ENCODE assay signal across 33 cellular contexts in genomic region chr19:23804676-23805075, GRCh38.
"Had no signal": no experiment of that assay in that cellular context is flagged by ENCODE, and none has a peak within 500 bp of the region (broad histone marks: within the 10 kb centered on the region; RNA-seq: fewer than 3 reads in every experiment).

No MANE protein-coding gene starts in this region.

- DNase-seq: activated CD4-positive, alpha-beta memory T cell treated with anti-CD3 and anti-CD28 coated beads for 36 hours; activated CD4-positive, alpha-beta T cell treated with anti-CD3 and anti-CD28 coated beads for 4 hours; activated CD4-positive, alpha-beta T cell treated with anti-CD3 and anti-CD28 coated beads, Interleukin-2, amount 50 U/mL, for 1 hour; activated CD4-positive, CD25-positive, alpha-beta regulatory T cell treated with anti-CD3 and anti-CD28 coated beads, Interleukin-2, amount 50 U/mL, for 72 hours; activated CD8-positive, alpha-beta memory T cell treated with anti-CD3 and anti-CD28 coated beads, Interleukin-2, amount 50 U/mL, for 4 hours; activated gamma-delta T cell treated with Interleukin-2 at 50 U/mL for 16 hours; activated naive CD4-positive, alpha-beta T cell treated with anti-CD3 and anti-CD28 coated beads for 36 hours; activated T-cell treated with anti-CD3 and anti-CD28 coated beads for 4 hours; activated T-cell treated with anti-CD3 and anti-CD28 coated beads, Interleukin-2, amount 50 U/mL, for 4 hours; adrenal gland; body of pancreas; IMR-90; NCI-H1092 treated with DMSO at 0.1 percent for 48 hours; NCI-H146; NCI-H187; NCI-H2081 treated with DMSO at 0.1 percent for 48 hours; NCI-H2171 treated with DMSO at 0.1 percent for 48 hours; NCI-H2227 treated with DMSO at 0.1 percent for 48 hours; NCI-H446; NCI-H510A treated with DMSO at 0.1 percent for 48 hours; NCI-H526 treated with DMSO at 0.1 percent for 48 hours; NK-92 treated with Interleukin-12 subunit alpha and Interleukin-12 subunit beta, amount 100 ng/mL, for 24 hours; PC-3; Peyer's patch; SIG-M5 had no signal

- H3K27ac Mint-ChIP-seq: activated CD4-positive, alpha-beta memory T cell treated with anti-CD3 and anti-CD28 coated beads for 36 hours; activated naive CD4-positive, alpha-beta T cell treated with anti-CD3 and anti-CD28 coated beads for 36 hours; activated naive CD4-positive, alpha-beta T cell treated with anti-CD3 and anti-CD28 coated beads, Interleukin-2, amount 50 U/mL, for 72 hours; activated T-helper 1 cell treated with anti-CD3 and anti-CD28 coated beads, Interleukin-12 subunit alpha, Interleukin-12 subunit beta, Interleukin-2, Interleukin-4 antibody, amounts not matched to agents 30 ng/mL and 10 ng/mL and 1 ng/mL, durations not matched to agents 14 hours and 24 hours and 36 hours; T-helper 1 cell treated with Interleukin-12 subunit alpha and Interleukin-12 subunit beta and Interleukin-4 antibody, amounts not matched to agents 30 μg/mL and 1 μg/mL, for 36 hours; T-helper 2 cell treated with Interferon-gamma antibody and Interleukin-4, amounts not matched to agents 5 μg/mL and 100 μg/mL, for 36 hours had no signal

- H3K4me3 Mint-ChIP-seq: activated CD4-positive, alpha-beta memory T cell treated with anti-CD3 and anti-CD28 coated beads for 36 hours; activated naive CD4-positive, alpha-beta T cell treated with anti-CD3 and anti-CD28 coated beads for 36 hours; activated T-cell treated with anti-CD3 and anti-CD28 coated beads, Interleukin-2, amount 50 U/mL, for 4 hours; activated T-helper 1 cell treated with anti-CD3 and anti-CD28 coated beads, Interleukin-12 subunit alpha, Interleukin-12 subunit beta, Interleukin-2, Interleukin-4 antibody, amounts not matched to agents 30 ng/mL and 10 ng/mL and 1 ng/mL, durations not matched to agents 14 hours and 24 hours and 36 hours; T-helper 1 cell treated with Interleukin-12 subunit alpha and Interleukin-12 subunit beta and Interleukin-4 antibody, amounts not matched to agents 30 μg/mL and 1 μg/mL, for 36 hours; T-helper 2 cell treated with Interferon-gamma antibody and Interleukin-4, amounts not matched to agents 5 μg/mL and 100 μg/mL, for 36 hours had no signal

- H3K27ac ChIP-seq: adrenal gland, body of pancreas, breast epithelium, Peyer's patch, RWPE1 had no signal

- H3K27me3 ChIP-seq: adrenal gland, body of pancreas, breast epithelium, Peyer's patch had no signal

- H3K36me3 ChIP-seq: adrenal gland, breast epithelium, Peyer's patch had no signal

- H3K4me1 ChIP-seq: body of pancreas, breast epithelium, Peyer's patch had no signal

- H3K9me3 Mint-ChIP-seq: activated naive CD4-positive, alpha-beta T cell treated with anti-CD3 and anti-CD28 coated beads, Interleukin-2, amount 50 U/mL, for 72 hours; activated T-cell treated with anti-CD3 and anti-CD28 coated beads, Interleukin-2, amount 50 U/mL, for 4 hours had no signal

- H3K9me3 ChIP-seq: adrenal gland, body of pancreas, breast epithelium, Peyer's patch had no signal

- ATAC-seq: activated naive CD4-positive, alpha-beta T cell treated with anti-CD3 and anti-CD28 coated beads, Interleukin-2, amount 50 U/mL, for 72 hours; activated T-cell treated with anti-CD3 and anti-CD28 coated beads, Interleukin-2, amount 50 U/mL, for 4 hours; body of pancreas; K562; PC-3; Right ventricle myocardium inferior had no signal

- H3K4me3 ChIP-seq: adrenal gland, body of pancreas, breast epithelium, K562, Peyer's patch had no signal

- H3K27me3 Mint-ChIP-seq: activated CD4-positive, alpha-beta memory T cell treated with anti-CD3 and anti-CD28 coated beads for 36 hours had no signal
